In genomic region chr10:1736972-1737221, GRCh38 we compare ENCODE assay signal across 11 cellular contexts. TPM values are rescaled to one million over a fixed set of nuclear protein-coding genes. Genes with fewer than 3 reads are reported as not detected.
A peak's percentile ranks its signal among the peaks of the same experiment; 100 is the strongest.
DNase-seq lines count a peak whose midpoint lies in the region; ATAC-seq, FAIRE-seq and TF ChIP-seq lines count a peak whose summit lies in the region.
"Had no signal": no experiment of that assay in that cellular context is flagged by ENCODE, and none has a peak within 500 bp of the region (broad histone marks: within the 10 kb centered on the region; RNA-seq: fewer than 3 reads in every experiment).

No MANE protein-coding gene starts in this region.

- H3K9me3 Mint-ChIP-seq in CD14-positive monocyte = peaks cover 0 to 12% (median 0%) of the 10 kb centered on the region in 7 donors

- H3K4me1 ChIP-seq in ES-I3 (ENCODE audit: insufficient read depth, low read length) = peaks cover 5% of the 10 kb centered on the region; the same call in 1 of the 2 replicates
- H3K4me1 ChIP-seq in ectodermal cell (ENCODE audit: control insufficient read depth, insufficient read depth, low read length) = peaks cover 4% of the 10 kb centered on the region
- peaks cover 14% of the 10 kb centered on the region for H3K4me1 ChIP-seq in neuron (ENCODE audit: insufficient read depth, low read length)

- no peak for TF ChIP-seq CTCF in CD14-positive monocyte (IDR thresholded peaks at IDR 0.05)

- H3K36me3 ChIP-seq in ES-I3 (ENCODE audit: insufficient read depth, low read length) (no peaks in the 10 kb centered on the region), ectodermal cell (ENCODE audit: control insufficient read depth, insufficient read depth, low read length) (no peaks in the 10 kb centered on the region), neuron (ENCODE audit: insufficient read depth, low read length) (no peaks in the 10 kb centered on the region)

- peaks cover 59% of the 10 kb centered on the region for H3K27me3 ChIP-seq in ectodermal cell (ENCODE audit: control insufficient read depth, insufficient read depth, low read length, poor library complexity, severe bottlenecking)
- H3K27me3 ChIP-seq in neuron (ENCODE audit: insufficient read depth, low read length) = peaks cover 66% of the 10 kb centered on the region

- intact Hi-C loops in CD14-positive monocyte (cut with micrococcal nuclease) = no loop called here

- peak overlapping the region; percentile 60 for H3K9ac ChIP-seq in ES-I3 (ENCODE audit: low read depth, low read length)

- peak; percentile 5 for ATAC-seq in HG02884 (IDR thresholded peaks at IDR 0.05; ENCODE audit: unreplicated experiment)
- no peak for ATAC-seq in GM21529 (IDR thresholded peaks at IDR 0.05; ENCODE audit: unreplicated experiment)
- ATAC-seq: mucosa of descending colon had no signal

- H3K4me3 Mint-ChIP-seq in CD14-positive monocyte = peak overlapping the region in 1 of 2 donors; percentile 15

- peaks cover 46 to 82% (median 58%) of the 10 kb centered on the region in 3 donors for H3K27me3 Mint-ChIP-seq in CD14-positive monocyte (ENCODE audit: low read depth in 3 of 3)

- H3K36me3 Mint-ChIP-seq in CD14-positive monocyte = no peaks in the 10 kb centered on the region
- H3K36me3 Mint-ChIP-seq: CD4-positive, alpha-beta memory T cell had no signal

- no peak overlapping the region for H3K27ac Mint-ChIP-seq in CD14-positive monocyte
- H3K27ac Mint-ChIP-seq: CD4-positive, alpha-beta memory T cell had no signal

- no peak for FAIRE-seq in HTR-8/SVneo (lab: Jason Lieb, UNC)

- H2AFZ ChIP-seq in neuron (ENCODE audit: low read depth, low read length) = peak overlapping the region; percentile 91

- 0 to 1% methylated on average over 17 of the region's 17 CpGs for WGBS in ectodermal cell, 2 experiments

- H3K4me3 ChIP-seq in ectodermal cell (ENCODE audit: insufficient read depth, low read depth, low read length) (peak overlapping the region; percentile 47), neuron (ENCODE audit: low read length) (peak overlapping the region; percentile 40)
- H3K4me3 ChIP-seq: mucosa of descending colon had no signal

- no peaks in the 10 kb centered on the region for H3K9me3 ChIP-seq in ES-I3 (ENCODE audit: control insufficient read depth, insufficient read depth, low read length)
- no peaks in the 10 kb centered on the region for H3K9me3 ChIP-seq in ectodermal cell (ENCODE audit: control insufficient read depth, low read length)
- no peaks in the 10 kb centered on the region for H3K9me3 ChIP-seq in neuron (ENCODE audit: low read length)
- H3K9me3 ChIP-seq: mucosa of descending colon had no signal

- H3K27ac ChIP-seq in ectodermal cell (ENCODE audit: insufficient read depth, low read depth, low read length, poor library complexity, severe bottlenecking) = no peak overlapping the region

- DNase-seq in CD14-positive monocyte (ENCODE audit: low spot score) = no peak
- no peak for DNase-seq in activated CD4-positive, alpha-beta T cell treated with anti-CD3 and anti-CD28 coated beads, Interleukin-2, amount 50 U/mL, for 4 hours
- DNase-seq in HTR-8/SVneo (ENCODE audit: insufficient read length, low spot score) = no peak
- DNase-seq: aorta; CD4-positive, alpha-beta memory T cell; mucosa of descending colon had no signal

- no peaks in the 10 kb centered on the region for H3K4me1 Mint-ChIP-seq in CD14-positive monocyte

RNA-seq across cellular contexts. Expression of gene ADARB2, which starts 0.4 kb away (rescaled TPM):
- polyA plus RNA-seq in ectodermal cell (2013, experiment 1 of 4) = 0.93 TPM
- 0.84 TPM for polyA plus RNA-seq in ectodermal cell (2013, experiment 2 of 4)
- polyA plus RNA-seq in ectodermal cell (2013, experiment 3 of 4) = 0.91 TPM
- 0.69 TPM for polyA plus RNA-seq in ectodermal cell (2013, experiment 4 of 4)
- polyA plus RNA-seq in CD14-positive monocyte = not detected
- polyA plus RNA-seq: CD4-positive, alpha-beta memory T cell had no signal
